In genomic region chr12:52647601-52648000, GRCh38 we compare ENCODE assay signal across 28 cellular contexts. TPM values are rescaled to one million over a fixed set of nuclear protein-coding genes. Genes with fewer than 3 reads are reported as not detected.
DNase-seq lines count a peak whose midpoint lies in the region; ATAC-seq and TF ChIP-seq lines count a peak whose summit lies in the region.
"Had no signal": no experiment of that assay in that cellular context is flagged by ENCODE, and none has a peak within 500 bp of the region (broad histone marks: within the 10 kb centered on the region; RNA-seq: fewer than 3 reads in every experiment).

No MANE protein-coding gene starts in this region.

- peaks cover 0 to 5% (median 0%) of the 10 kb centered on the region in 7 donors for H3K9me3 Mint-ChIP-seq in CD4-positive, CD25-positive, alpha-beta regulatory T cell
- H3K9me3 Mint-ChIP-seq in CD4-positive, alpha-beta T cell = peaks cover 2% of the 10 kb centered on the region
- peaks cover 2 to 9% of the 10 kb centered on the region in 2 donors for H3K9me3 Mint-ChIP-seq in effector memory CD8-positive, alpha-beta T cell
- H3K9me3 Mint-ChIP-seq: activated B cell treated with CpG ODN at 0.5 μM for 24 hours, neural crest cell had no signal

- H3K27me3 Mint-ChIP-seq in CD4-positive, CD25-positive, alpha-beta regulatory T cell = peaks cover 5% of the 10 kb centered on the region
- no peaks in the 10 kb centered on the region for H3K27me3 Mint-ChIP-seq in CD4-positive, alpha-beta T cell
- H3K27me3 Mint-ChIP-seq in effector memory CD8-positive, alpha-beta T cell = peaks cover 0 to 7% of the 10 kb centered on the region in 2 donors

- H3K27ac ChIP-seq in CD4-positive, CD25-positive, alpha-beta regulatory T cell (ENCODE audit: insufficient read depth, low read length, poor library complexity, severe bottlenecking) = no peak overlapping the region
- no peak overlapping the region for H3K27ac ChIP-seq in CD4-positive, alpha-beta T cell (ENCODE audit: low read depth, low read length)
- H3K27ac ChIP-seq in mesenchymal stem cell (ENCODE audit: low read length, poor library complexity, severe bottlenecking) = no peak overlapping the region
- H3K27ac ChIP-seq: breast epithelium, foreskin keratinocyte, heart left ventricle, parathyroid adenoma, Peyer's patch, stomach, thyroid gland had no signal

- no peak overlapping the region for H3K4me3 Mint-ChIP-seq in CD4-positive, CD25-positive, alpha-beta regulatory T cell
- no peak overlapping the region for H3K4me3 Mint-ChIP-seq in CD4-positive, alpha-beta T cell
- H3K4me3 Mint-ChIP-seq in effector memory CD8-positive, alpha-beta T cell = no peak overlapping the region
- H3K4me3 Mint-ChIP-seq: activated B cell treated with CpG ODN at 0.5 μM for 24 hours, CD14-positive monocyte, neural crest cell had no signal

- POLR2A ChIA-PET in CD4-positive, alpha-beta T cell (lab: Charles Lee) = interaction anchor here (1.2 to 2.1 kb wide), 6 partner anchors 19 to 62 kb away, joined by 3 to 6 read pairs (median 4); no protein-coding TSS in a partner anchor

- CTCF ChIA-PET in CD4-positive, alpha-beta T cell (lab: Charles Lee) = interaction anchor here (1.1 to 1.3 kb wide), 2 partner anchors 62 to 223 kb away, joined by 3 read pairs; no protein-coding TSS in a partner anchor

- no peak overlapping the region for H3K18ac ChIP-seq in mesenchymal stem cell (ENCODE audit: low read depth in 1 of 2, low read length in 2 of 2)

- H2AK5ac ChIP-seq in mesenchymal stem cell (ENCODE audit: low read length, severe bottlenecking) = no peak overlapping the region

- H3K4me1 Mint-ChIP-seq in CD4-positive, CD25-positive, alpha-beta regulatory T cell = peaks cover 0 to 51% (median 9%) of the 10 kb centered on the region in 4 donors
- peaks cover 79% of the 10 kb centered on the region for H3K4me1 Mint-ChIP-seq in CD4-positive, alpha-beta T cell (ENCODE audit: low read depth)
- H3K4me1 Mint-ChIP-seq in effector memory CD8-positive, alpha-beta T cell (ENCODE audit: low read depth in 2 of 2) = peaks cover 56 to 61% of the 10 kb centered on the region in 2 donors
- H3K4me1 Mint-ChIP-seq: activated B cell treated with CpG ODN at 0.5 μM for 24 hours had no signal

- no peak overlapping the region for H3K23ac ChIP-seq in mesenchymal stem cell (ENCODE audit: low read length in 2 of 2)

- no peak for ATAC-seq in CD4-positive, CD25-positive, alpha-beta regulatory T cell (ENCODE audit: low read depth in 2 of 2)
- ATAC-seq in CD4-positive, alpha-beta T cell (ENCODE audit: poor library complexity) = no peak
- no peak for ATAC-seq in effector memory CD8-positive, alpha-beta T cell (replicated peaks)
- ATAC-seq in HG03521 (IDR thresholded peaks at IDR 0.05; ENCODE audit: unreplicated experiment) (no peak), GM21576 (IDR thresholded peaks at IDR 0.05; ENCODE audit: unreplicated experiment) (no peak)
- ATAC-seq: esophagus mucosa, foreskin keratinocyte, heart left ventricle, mucosa of descending colon had no signal

- 87% methylated on average over 9 of the region's 9 CpGs for WGBS in mesenchymal stem cell

- H2BK5ac ChIP-seq in mesenchymal stem cell (ENCODE audit: low read depth, low read length, poor library complexity, severe bottlenecking) = no peak overlapping the region

- H4K91ac ChIP-seq in mesenchymal stem cell (ENCODE audit: low read length) = no peak overlapping the region

- H3K4me3 ChIP-seq in CD4-positive, CD25-positive, alpha-beta regulatory T cell (ENCODE audit: low read depth, low read length) = no peak overlapping the region
- no peak overlapping the region for H3K4me3 ChIP-seq in mesenchymal stem cell (ENCODE audit: insufficient read depth in 1 of 2, low read depth in 1 of 2, low read length in 2 of 2)
- H3K4me3 ChIP-seq: breast epithelium, heart left ventricle, lung, mucosa of descending colon, Peyer's patch, smooth muscle cell, stomach, thyroid gland had no signal

- intact Hi-C loops in CD4-positive, alpha-beta T cell (cut with DNase I, micrococcal nuclease) = no loop called here

- peaks cover 6% of the 10 kb centered on the region for H3K4me1 ChIP-seq in CD4-positive, CD25-positive, alpha-beta regulatory T cell (ENCODE audit: control insufficient read depth, insufficient read depth, low read length, poor library complexity, severe bottlenecking)
- no peaks in the 10 kb centered on the region for H3K4me1 ChIP-seq in mesenchymal stem cell (ENCODE audit: control insufficient read depth, insufficient read depth, low read depth, low read length)
- H3K4me1 ChIP-seq: breast epithelium, foreskin keratinocyte, heart left ventricle, parathyroid adenoma had no signal

- no peak overlapping the region for H3K14ac ChIP-seq in mesenchymal stem cell (ENCODE audit: low read length in 2 of 2)

- no peaks in the 10 kb centered on the region for H3K27me3 ChIP-seq in CD4-positive, CD25-positive, alpha-beta regulatory T cell (ENCODE audit: control insufficient read depth, insufficient read depth, low read length)
- no peaks in the 10 kb centered on the region for H3K27me3 ChIP-seq in CD4-positive, alpha-beta T cell (ENCODE audit: control insufficient read depth, insufficient read depth, low read length)
- H3K27me3 ChIP-seq in mesenchymal stem cell (ENCODE audit: control insufficient read depth in 1 of 2, insufficient read depth in 1 of 2, low read length in 2 of 2) = peaks cover 14 to 80% of the 10 kb centered on the region in 2 experiments
- H3K27me3 ChIP-seq: breast epithelium, Peyer's patch, thyroid gland had no signal

- DNase-seq in CD4-positive, CD25-positive, alpha-beta regulatory T cell = no peak
- DNase-seq in CD4-positive, alpha-beta T cell = no peak
- DNase-seq in effector memory CD8-positive, alpha-beta T cell = no peak
- DNase-seq in mesenchymal stem cell = no peak
- DNase-seq: activated B cell treated with CpG ODN at 0.5 μM for 24 hours; activated gamma-delta T cell; activated T-cell treated with anti-CD3 and anti-CD28 coated beads, Interleukin-2, amount 50 U/mL, for 1 hour; amygdala; foreskin keratinocyte; heart left ventricle; Kasumi-1; mucosa of descending colon; NCI-H1436; NCI-H345; Peyer's patch; stimulated activated CD4-positive, alpha-beta T cell treated with anti-CD3 and anti-CD28 coated beads, Interleukin-1b, Interleukin-23, amount 100 ng/mL, for 48 hours; stomach; SW 1271; thyroid gland had no signal

- no peak overlapping the region for H2BK120ac ChIP-seq in mesenchymal stem cell (ENCODE audit: low read depth, low read length)

- H3K9ac ChIP-seq in mesenchymal stem cell (ENCODE audit: low read length) = no peak overlapping the region
- H3K9ac ChIP-seq: parathyroid adenoma had no signal

- no peak overlapping the region for H2AFZ ChIP-seq in mesenchymal stem cell (ENCODE audit: low read depth, low read length)
- H2AFZ ChIP-seq: parathyroid adenoma had no signal

- no peaks in the 10 kb centered on the region for H3K36me3 ChIP-seq in CD4-positive, CD25-positive, alpha-beta regulatory T cell (ENCODE audit: control insufficient read depth, insufficient read depth, low read length)
- no peaks in the 10 kb centered on the region for H3K36me3 ChIP-seq in mesenchymal stem cell (ENCODE audit: control insufficient read depth in 1 of 2, insufficient read depth in 2 of 2, low read depth in 1 of 2, low read length in 2 of 2)
- H3K36me3 ChIP-seq: breast epithelium, heart left ventricle, Peyer's patch, stomach, thyroid gland had no signal

- H2BK12ac ChIP-seq in mesenchymal stem cell (ENCODE audit: low read length in 2 of 2) = no peak overlapping the region

- H3K4ac ChIP-seq in mesenchymal stem cell (ENCODE audit: low read depth in 1 of 2, low read length in 2 of 2) = no peak overlapping the region

- no peaks in the 10 kb centered on the region for H3K9me3 ChIP-seq in CD4-positive, CD25-positive, alpha-beta regulatory T cell (ENCODE audit: control insufficient read depth in 2 of 2, low read length in 2 of 2)
- no peaks in the 10 kb centered on the region for H3K9me3 ChIP-seq in CD4-positive, alpha-beta T cell (ENCODE audit: control insufficient read depth, low read length)
- no peaks in the 10 kb centered on the region for H3K9me3 ChIP-seq in mesenchymal stem cell (ENCODE audit: control insufficient read depth, low read length)
- H3K9me3 ChIP-seq: breast epithelium, heart left ventricle, mucosa of descending colon, Peyer's patch, thyroid gland had no signal

- TF ChIP-seq CTCF in CD4-positive, alpha-beta T cell (IDR thresholded peaks at IDR 0.05) = no peak

- H3K4me2 ChIP-seq in mesenchymal stem cell (ENCODE audit: low read length, poor library complexity, severe bottlenecking) = no peak overlapping the region
- H3K4me2 ChIP-seq: smooth muscle cell had no signal

- H4K8ac ChIP-seq in mesenchymal stem cell (ENCODE audit: low read length) = no peak overlapping the region

- H3K79me1 ChIP-seq in mesenchymal stem cell (replicated peaks; ENCODE audit: low read length, poor library complexity, severe bottlenecking) = no peaks in the 10 kb centered on the region

- H3K27ac Mint-ChIP-seq in CD4-positive, CD25-positive, alpha-beta regulatory T cell = peak overlapping the region; percentile 54 to 88 (median 57)
- H3K27ac Mint-ChIP-seq in CD4-positive, alpha-beta T cell = peak overlapping the region; percentile 99
- H3K27ac Mint-ChIP-seq in effector memory CD8-positive, alpha-beta T cell = peak overlapping the region; percentile 97 to 99
- H3K27ac Mint-ChIP-seq: activated B cell treated with CpG ODN at 0.5 μM for 24 hours, CD14-positive monocyte had no signal

- no peak overlapping the region for H2BK15ac ChIP-seq in mesenchymal stem cell (ENCODE audit: low read depth, poor library complexity, severe bottlenecking)

- no peaks in the 10 kb centered on the region for H3K36me3 Mint-ChIP-seq in CD4-positive, CD25-positive, alpha-beta regulatory T cell
- H3K36me3 Mint-ChIP-seq in CD4-positive, alpha-beta T cell (ENCODE audit: low read depth) = peaks cover 5% of the 10 kb centered on the region
- peaks cover 11% of the 10 kb centered on the region for H3K36me3 Mint-ChIP-seq in effector memory CD8-positive, alpha-beta T cell (ENCODE audit: insufficient read depth)
- H3K36me3 Mint-ChIP-seq: CD14-positive monocyte had no signal

RNA-seq across cellular contexts. Expression of gene KRT2, which starts 4.4 kb away (rescaled TPM):
- 0.42 TPM for total RNA-seq in CD4-positive, CD25-positive, alpha-beta regulatory T cell
- polyA plus RNA-seq in CD4-positive, CD25-positive, alpha-beta regulatory T cell = under 1 TPM in 3 of 4 donors, not detected in 1; 0.23 to 0.80 (median 0.25) TPM
- total RNA-seq in CD4-positive, alpha-beta T cell = 1 to 10 TPM; 1.7 to 2.1 TPM
- not detected for polyA plus RNA-seq in mesenchymal stem cell (2013, experiment 1 of 2)
- polyA plus RNA-seq in mesenchymal stem cell (2013, experiment 2 of 2) = not detected
- total RNA-seq: activated B cell treated with CpG ODN at 0.5 μM for 24 hours, breast epithelium, esophagus mucosa, foreskin keratinocyte, heart left ventricle, lung, neural crest cell, smooth muscle cell, stomach had no signal
- polyA plus RNA-seq: CD14-positive monocyte, foreskin keratinocyte, heart left ventricle, smooth muscle cell, stomach had no signal

RNA-seq across cellular contexts. Expression of gene KRT73, which starts 29.2 kb away (rescaled TPM):
- total RNA-seq in CD4-positive, CD25-positive, alpha-beta regulatory T cell = 1.0 TPM
- polyA plus RNA-seq in CD4-positive, CD25-positive, alpha-beta regulatory T cell = 1 to 10 TPM in 2 of 4 donors, not detected in 2; 1.1 to 1.4 TPM
- total RNA-seq in CD4-positive, alpha-beta T cell = 10 to 100 TPM; 67.2 to 69.7 TPM
- not detected for polyA plus RNA-seq in mesenchymal stem cell (2013, experiment 1 of 2)
- not detected for polyA plus RNA-seq in mesenchymal stem cell (2013, experiment 2 of 2)
- total RNA-seq: activated B cell treated with CpG ODN at 0.5 μM for 24 hours, breast epithelium, esophagus mucosa, foreskin keratinocyte, heart left ventricle, lung, mucosa of descending colon, neural crest cell, smooth muscle cell, stomach, thyroid gland had no signal
- polyA plus RNA-seq: CD14-positive monocyte, foreskin keratinocyte, heart left ventricle, smooth muscle cell, stomach had no signal

RNA-seq across cellular contexts. Expression of gene KRT1, which starts 32.6 kb away (rescaled TPM):
- total RNA-seq in CD4-positive, CD25-positive, alpha-beta regulatory T cell = 9.9 TPM
- 1 to 10 TPM in 3 of 4 donors, not detected in 1; 3.3 to 7.8 (median 3.7) TPM for polyA plus RNA-seq in CD4-positive, CD25-positive, alpha-beta regulatory T cell
- 1 to 10 TPM; 3.9 to 4.0 TPM for total RNA-seq in CD4-positive, alpha-beta T cell
- polyA plus RNA-seq in mesenchymal stem cell (2013, experiment 1 of 2) = not detected
- not detected for polyA plus RNA-seq in mesenchymal stem cell (2013, experiment 2 of 2)
- total RNA-seq: activated B cell treated with CpG ODN at 0.5 μM for 24 hours, breast epithelium, neural crest cell had no signal
- polyA plus RNA-seq: CD14-positive monocyte, heart left ventricle, lung, stomach had no signal

RNA-seq across cellular contexts. Expression of gene KRT72, which starts 46.3 kb away (rescaled TPM):
- total RNA-seq in CD4-positive, CD25-positive, alpha-beta regulatory T cell = 1.3 TPM
- polyA plus RNA-seq in CD4-positive, CD25-positive, alpha-beta regulatory T cell = under 1 TPM in 1 of 4 donors, not detected in 3; 0.13 TPM
- total RNA-seq in CD4-positive, alpha-beta T cell = 10 to 100 TPM; 82.2 to 83.4 TPM
- polyA plus RNA-seq in mesenchymal stem cell (2013, experiment 1 of 2) = not detected
- 0.01 TPM for polyA plus RNA-seq in mesenchymal stem cell (2013, experiment 2 of 2)
- total RNA-seq: activated B cell treated with CpG ODN at 0.5 μM for 24 hours, breast epithelium, esophagus mucosa, foreskin keratinocyte, heart left ventricle, mucosa of descending colon, neural crest cell, smooth muscle cell, stomach, thyroid gland had no signal
- polyA plus RNA-seq: CD14-positive monocyte, foreskin keratinocyte, heart left ventricle, smooth muscle cell, stomach had no signal

RNA-seq across cellular contexts. Expression of gene KRT77, which starts 55.7 kb away (rescaled TPM):
- not detected for total RNA-seq in CD4-positive, CD25-positive, alpha-beta regulatory T cell
- not detected for polyA plus RNA-seq in CD4-positive, CD25-positive, alpha-beta regulatory T cell
- under 1 TPM; 0.11 to 0.20 TPM for total RNA-seq in CD4-positive, alpha-beta T cell
- polyA plus RNA-seq in mesenchymal stem cell (2013, experiment 1 of 2) = not detected
- polyA plus RNA-seq in mesenchymal stem cell (2013, experiment 2 of 2) = not detected
- total RNA-seq: activated B cell treated with CpG ODN at 0.5 μM for 24 hours, esophagus mucosa, foreskin keratinocyte, heart left ventricle, lung, mucosa of descending colon, neural crest cell, Peyer's patch, stomach, thyroid gland had no signal
- polyA plus RNA-seq: CD14-positive monocyte, heart left ventricle, lung, smooth muscle cell had no signal

Comparison
In these comparisons a context has a peak if more than half of its experiments do, and no peak if none do; other contexts are left out.
1. RNA of gene KRT73, which starts 29.2 kb away (total RNA-seq): 67.2 to 69.7 TPM in CD4-positive, alpha-beta T cell; 1.0 TPM in CD4-positive, CD25-positive, alpha-beta regulatory T cell (single experiment); every median in the first group is over 10 times any median in the second.
2. Peak in every context shown above with its lines, with median percentiles within 50 percentile points of each other: H3K27ac Mint-ChIP-seq.